1 cellular context compared by ENCODE assay signal in genomic region chr6:149717588-149718458, GRCh38.
A peak's percentile ranks its signal among the peaks of the same experiment; 100 is the strongest.
TF ChIP-seq lines count a peak whose summit lies in the region.

TSS of gene LATS1 (minus strand) at chr6:149718101. CDS start at chr6:149702126, 15,975 bp downstream.

TF ChIP-seq in HEK293, 187 proteins besides CTCF, POLR2A, EP300 and RAD21 (continued from another document):
- TF ChIP-seq, protein P1, sequence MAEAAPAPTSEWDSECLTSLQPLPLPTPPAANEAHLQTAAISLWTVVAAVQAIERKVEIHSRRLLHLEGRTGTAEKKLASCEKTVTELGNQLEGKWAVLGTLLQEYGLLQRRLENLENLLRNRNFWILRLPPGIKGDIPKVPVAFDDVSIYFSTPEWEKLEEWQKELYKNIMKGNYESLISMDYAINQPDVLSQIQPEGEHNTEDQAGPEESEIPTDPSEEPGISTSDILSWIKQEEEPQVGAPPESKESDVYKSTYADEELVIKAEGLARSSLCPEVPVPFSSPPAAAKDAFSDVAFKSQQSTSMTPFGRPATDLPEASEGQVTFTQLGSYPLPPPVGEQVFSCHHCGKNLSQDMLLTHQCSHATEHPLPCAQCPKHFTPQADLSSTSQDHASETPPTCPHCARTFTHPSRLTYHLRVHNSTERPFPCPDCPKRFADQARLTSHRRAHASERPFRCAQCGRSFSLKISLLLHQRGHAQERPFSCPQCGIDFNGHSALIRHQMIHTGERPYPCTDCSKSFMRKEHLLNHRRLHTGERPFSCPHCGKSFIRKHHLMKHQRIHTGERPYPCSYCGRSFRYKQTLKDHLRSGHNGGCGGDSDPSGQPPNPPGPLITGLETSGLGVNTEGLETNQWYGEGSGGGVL (tag by site-specific recombination; IDR thresholded peaks at IDR 0.05), result peak; percentile 21; the same call in 1 of the 2 replicates
- TF ChIP-seq ZNF560 (tag by site-specific recombination; IDR thresholded peaks at IDR 0.05; ENCODE audit: borderline replicate concordance) (0 out of 2 replicates have a peak, but pooled peaks have one; percentile 34), ZNF514 (tag by site-specific recombination; IDR thresholded peaks at IDR 0.05) (no peak), PRDM10 (tag by site-specific recombination; IDR thresholded peaks at IDR 0.05) (peak; percentile 59; the same call in 1 of the 2 replicates), HOXD13 (CRISPR knock-in tag; IDR thresholded peaks at IDR 0.05; ENCODE audit: borderline replicate concordance) (peak; percentile 62; the same call in 1 of the 2 replicates), SP3 (tag by site-specific recombination; IDR thresholded peaks at IDR 0.05) (peak; percentile 72), ZNF501 (tag by site-specific recombination; IDR thresholded peaks at IDR 0.05) (peak; percentile 92), ZNF324 (tag by site-specific recombination; IDR thresholded peaks at IDR 0.05) (peak; percentile 84), ZBTB21 (tag by site-specific recombination; IDR thresholded peaks at IDR 0.05) (no peak), ZBTB6 (tag by site-specific recombination; IDR thresholded peaks at IDR 0.05) (no peak), ZNF623 (tag by site-specific recombination; IDR thresholded peaks at IDR 0.05) (0 out of 2 replicates have a peak, but pooled peaks have one; percentile 10), SP7 (tag by site-specific recombination; IDR thresholded peaks at IDR 0.05) (peak; percentile 82), ZNF23 (tag by site-specific recombination; IDR thresholded peaks at IDR 0.05; ENCODE audit: borderline replicate concordance) (no peak), ZFHX2 (tag by site-specific recombination; conservative IDR thresholded peaks at IDR 0.05) (peak; percentile 52), ZNF571 (tag by site-specific recombination; IDR thresholded peaks at IDR 0.05) (no peak), ZFP69B (tag by site-specific recombination; IDR thresholded peaks at IDR 0.05) (peak; percentile 51; the same call in 1 of the 2 replicates), YY2 (tag by site-specific recombination; IDR thresholded peaks at IDR 0.05) (peak; percentile 92), PBX3 (CRISPR knock-in tag; IDR thresholded peaks at IDR 0.05) (peak; percentile 91), ZNF341 (tag by site-specific recombination; IDR thresholded peaks at IDR 0.05; ENCODE audit: low read depth) (peak; percentile 70; the same call in 1 of the 2 replicates), ZNF146 (tag by site-specific recombination; IDR thresholded peaks at IDR 0.05) (0 out of 2 replicates have a peak, but pooled peaks have one; percentile 28), ZFP37 (tag by site-specific recombination; IDR thresholded peaks at IDR 0.05) (no peak; the same call in 1 of the 2 replicates)
- TF ChIP-seq, protein P2, sequence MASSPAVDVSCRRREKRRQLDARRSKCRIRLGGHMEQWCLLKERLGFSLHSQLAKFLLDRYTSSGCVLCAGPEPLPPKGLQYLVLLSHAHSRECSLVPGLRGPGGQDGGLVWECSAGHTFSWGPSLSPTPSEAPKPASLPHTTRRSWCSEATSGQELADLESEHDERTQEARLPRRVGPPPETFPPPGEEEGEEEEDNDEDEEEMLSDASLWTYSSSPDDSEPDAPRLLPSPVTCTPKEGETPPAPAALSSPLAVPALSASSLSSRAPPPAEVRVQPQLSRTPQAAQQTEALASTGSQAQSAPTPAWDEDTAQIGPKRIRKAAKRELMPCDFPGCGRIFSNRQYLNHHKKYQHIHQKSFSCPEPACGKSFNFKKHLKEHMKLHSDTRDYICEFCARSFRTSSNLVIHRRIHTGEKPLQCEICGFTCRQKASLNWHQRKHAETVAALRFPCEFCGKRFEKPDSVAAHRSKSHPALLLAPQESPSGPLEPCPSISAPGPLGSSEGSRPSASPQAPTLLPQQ (tag by site-specific recombination; IDR thresholded peaks at IDR 0.05), result peak; percentile 92
- TF ChIP-seq, protein P3, sequence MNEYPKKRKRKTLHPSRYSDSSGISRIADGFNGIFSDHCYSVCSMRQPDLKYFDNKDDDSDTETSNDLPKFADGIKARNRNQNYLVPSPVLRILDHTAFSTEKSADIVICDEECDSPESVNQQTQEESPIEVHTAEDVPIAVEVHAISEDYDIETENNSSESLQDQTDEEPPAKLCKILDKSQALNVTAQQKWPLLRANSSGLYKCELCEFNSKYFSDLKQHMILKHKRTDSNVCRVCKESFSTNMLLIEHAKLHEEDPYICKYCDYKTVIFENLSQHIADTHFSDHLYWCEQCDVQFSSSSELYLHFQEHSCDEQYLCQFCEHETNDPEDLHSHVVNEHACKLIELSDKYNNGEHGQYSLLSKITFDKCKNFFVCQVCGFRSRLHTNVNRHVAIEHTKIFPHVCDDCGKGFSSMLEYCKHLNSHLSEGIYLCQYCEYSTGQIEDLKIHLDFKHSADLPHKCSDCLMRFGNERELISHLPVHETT (tag by site-specific recombination; IDR thresholded peaks at IDR 0.05), result peak; percentile 34; the same call in 1 of the 2 replicates
